15 cellular contexts compared by ENCODE assay signal in genomic region chr17:29283496-29283895, GRCh38. TPM values are rescaled to one million over a fixed set of nuclear protein-coding genes. Genes with fewer than 3 reads are reported as not detected.
DNase-seq lines count a peak whose midpoint lies in the region; ATAC-seq and TF ChIP-seq lines count a peak whose summit lies in the region.
"Had no signal": no experiment of that assay in that cellular context is flagged by ENCODE, and none has a peak within 500 bp of the region (broad histone marks: within the 10 kb centered on the region; RNA-seq: fewer than 3 reads in every experiment).

No MANE protein-coding gene starts in this region.

- H3K4me1 ChIP-seq in ACC112 (ENCODE audit: control insufficient read depth, insufficient read depth, low read length, unreplicated experiment): peaks cover 54% of the 10 kb centered on the region
- H3K4me1 ChIP-seq in gastrocnemius medialis: peaks cover 13 to 30% of the 10 kb centered on the region in 2 donors

- H2AFZ ChIP-seq in ACC112 (ENCODE audit: low read length, unreplicated experiment): no peak overlapping the region

- peaks cover 9% of the 10 kb centered on the region for H3K9me3 ChIP-seq in SK-N-MC (ENCODE audit: low read depth, low read length)
- no peaks in the 10 kb centered on the region for H3K9me3 ChIP-seq in gastrocnemius medialis

- peak; percentile 27 for DNase-seq in EH (ENCODE audit: low read depth)
- DNase-seq in SK-N-MC (ENCODE audit: low read depth, low spot score): no peak
- peak; percentile 61 for DNase-seq in fibroblast of peridontal ligament (ENCODE audit: extremely low read depth)
- no peak for DNase-seq in gastrocnemius medialis
- DNase-seq in NCI-H2029 (lab: John Stamatoyannopoulos, UW): no peak
- no peak for DNase-seq in pons (ENCODE audit: low spot score)
- DNase-seq: activated CD8-positive, alpha-beta memory T cell treated with anti-CD3 and anti-CD28 coated beads, Interleukin-2, amount 50 U/mL, for 4 hours; caudate nucleus had no signal

- in situ Hi-C loops in gastrocnemius medialis (cut with MboI; ENCODE audit: low sequenced_read_pairs in 4 of 4): loop anchor here in 1 of 4 donors (25.0 kb wide), 1 partner anchor 121 kb away; no protein-coding TSS in a partner anchor

- H3K27me3 ChIP-seq in ACC112 (ENCODE audit: insufficient read depth, low read length) (no peaks in the 10 kb centered on the region), gastrocnemius medialis (no peaks in the 10 kb centered on the region)

- peaks cover 69% of the 10 kb centered on the region for H3K36me3 ChIP-seq in ACC112 (ENCODE audit: insufficient read depth, low read length)
- peaks cover 99% of the 10 kb centered on the region for H3K36me3 ChIP-seq in SK-N-MC (ENCODE audit: insufficient read depth, low read length)
- H3K36me3 ChIP-seq in gastrocnemius medialis: peaks cover 0 to 76% of the 10 kb centered on the region in 2 donors

- TF ChIP-seq POLR2A in gastrocnemius medialis (IDR thresholded peaks at IDR 0.05): no peak

- H3K9ac ChIP-seq in SK-N-MC (ENCODE audit: insufficient read length): no peak overlapping the region

- H3K4me3 ChIP-seq in ACC112 (ENCODE audit: low read depth, low read length) (peak overlapping the region; percentile 33), SK-N-MC (peak overlapping the region; percentile 45; the same call in 1 of the 2 replicates), gastrocnemius medialis (no peak overlapping the region)

- intact Hi-C loops in gastrocnemius medialis (cut with DNase I; ENCODE audit: low total_unique reads): no loop called here

- no peak for TF ChIP-seq CTCF in gastrocnemius medialis (IDR thresholded peaks at IDR 0.05 in 4 of 5, conservative IDR thresholded peaks at IDR 0.05 in 1 of 5)

- H3K27ac ChIP-seq in ACC112 (ENCODE audit: low read depth, low read length): no peak overlapping the region
- peak overlapping the region; percentile 71 for H3K27ac ChIP-seq in SK-N-MC
- no peak overlapping the region for H3K27ac ChIP-seq in gastrocnemius medialis

- ATAC-seq in gastrocnemius medialis (no peak), HG03025 (IDR thresholded peaks at IDR 0.05; ENCODE audit: low FRiP score, unreplicated experiment) (no peak)

- peaks cover 95% of the 10 kb centered on the region for H3K79me2 ChIP-seq in ACC112 (ENCODE audit: control insufficient read depth, insufficient read depth, low read length, unreplicated experiment)

RNA-seq across cellular contexts. Expression of gene NUFIP2, which starts 10.5 kb away (rescaled TPM):
- 10 to 100 TPM; 20.0 to 33.7 (median 27.8) TPM for total RNA-seq in gastrocnemius medialis

RNA-seq across cellular contexts. Expression of gene CRYBA1, which starts 36.8 kb away (rescaled TPM):
- total RNA-seq in gastrocnemius medialis: not detected
- total RNA-seq: H1; LHCN-M2; lung microvascular endothelial cell; skeletal muscle tissue; T-helper 2 cell treated with Interferon-gamma antibody and Interleukin-4, amounts not matched to agents 100 ng/mL and 5 ng/mL, for 36 hours had no signal

Comparison
In these comparisons a context has a peak if more than half of its experiments do, and no peak if none do; other contexts are left out.
1. H3K4me3 ChIP-seq: peak in ACC112 (single experiment) and SK-N-MC (single experiment); none in gastrocnemius medialis (0 of 4).
2. DNase-seq: peak in EH (single experiment) and fibroblast of peridontal ligament (single experiment); none in SK-N-MC (single experiment), gastrocnemius medialis (0 of 2), NCI-H2029 (single experiment) and pons (single experiment).